23 cellular contexts compared by ENCODE assay signal in genomic region chr12:95852133-95852532, GRCh38.
"Had no signal": no experiment of that assay in that cellular context is flagged by ENCODE, and none has a peak within 500 bp of the region (broad histone marks: within the 10 kb centered on the region; RNA-seq: fewer than 3 reads in every experiment).

No MANE protein-coding gene starts in this region.

- ATAC-seq: HepG2 had no signal

- H3K4me3 ChIP-seq: MG63, SJSA1, SK-N-MC had no signal

- FAIRE-seq: HepG2, RCC 7860 had no signal

- DNase-seq: IMR-90, Karpas-422, KG1, MG63, NCI-H1092 treated with DMSO at 0.1 percent for 48 hours, NCI-H1436, NCI-H187, NCI-H2029, NCI-H2081 treated with DMSO at 0.1 percent for 48 hours, NCI-H2171, NCI-H226, NCI-H446, NCI-H510A, NCI-H524 treated with DMSO at 0.1 percent for 48 hours, NCI-H69, NCI-H774, Right ventricle myocardium superior, RPMI8226, SIG-M5 had no signal

- H3K4me1 ChIP-seq: SJSA1 had no signal

- H3K27ac ChIP-seq: SJSA1, SK-N-MC had no signal

- H3K27me3 ChIP-seq: MG63 had no signal

- H3K36me3 ChIP-seq: MG63, SJSA1 had no signal

- H3K9me3 ChIP-seq: MG63, SJSA1 had no signal
